ENCODE assay signal across 2 cellular contexts in the genomic region with DNA sequence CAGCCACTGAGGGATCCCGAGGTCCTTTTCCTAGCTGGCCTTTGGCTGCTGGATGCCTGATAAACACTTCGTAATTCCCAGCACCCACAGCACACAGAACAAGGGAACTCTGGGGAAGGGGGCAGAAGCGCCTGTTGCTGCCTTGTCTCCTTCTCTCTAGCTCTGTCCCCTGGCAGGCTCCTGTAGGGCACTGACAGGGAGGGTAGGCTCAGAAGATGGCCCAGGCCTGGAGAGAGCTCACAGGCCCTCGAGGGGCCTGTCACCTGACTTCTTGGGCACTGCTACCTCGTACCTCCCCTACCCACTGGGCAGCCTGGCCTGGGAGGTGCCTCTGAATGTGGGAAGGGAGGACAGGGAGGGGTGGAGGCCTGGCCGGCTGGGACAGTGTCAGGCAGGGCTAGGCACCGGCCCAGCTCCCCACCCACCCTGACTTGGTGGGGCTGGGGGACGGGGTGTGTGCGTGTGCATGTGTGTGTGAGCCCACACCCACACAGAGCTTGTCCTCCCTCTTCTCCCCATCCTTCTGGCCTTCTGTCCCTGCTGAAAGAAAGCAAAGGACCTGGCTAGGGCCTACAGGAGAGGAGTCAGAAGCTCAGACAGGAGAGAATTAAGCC.
TF ChIP-seq lines count a peak whose summit lies in the region.

No MANE protein-coding gene starts in this region.

TF ChIP-seq in GM23338, 12 proteins besides CTCF, POLR2A, EP300 and RAD21 (continued from another document):
- TF ChIP-seq, protein P1, sequence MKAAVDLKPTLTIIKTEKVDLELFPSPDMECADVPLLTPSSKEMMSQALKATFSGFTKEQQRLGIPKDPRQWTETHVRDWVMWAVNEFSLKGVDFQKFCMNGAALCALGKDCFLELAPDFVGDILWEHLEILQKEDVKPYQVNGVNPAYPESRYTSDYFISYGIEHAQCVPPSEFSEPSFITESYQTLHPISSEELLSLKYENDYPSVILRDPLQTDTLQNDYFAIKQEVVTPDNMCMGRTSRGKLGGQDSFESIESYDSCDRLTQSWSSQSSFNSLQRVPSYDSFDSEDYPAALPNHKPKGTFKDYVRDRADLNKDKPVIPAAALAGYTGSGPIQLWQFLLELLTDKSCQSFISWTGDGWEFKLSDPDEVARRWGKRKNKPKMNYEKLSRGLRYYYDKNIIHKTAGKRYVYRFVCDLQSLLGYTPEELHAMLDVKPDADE (IDR thresholded peaks at IDR 0.05) = no peak
TF ChIP-seq in GM23338: peak in this region for 0.

TF ChIP-seq in K562, 482 proteins besides CTCF, POLR2A, EP300 and RAD21 (continued from another document):
- TF ChIP-seq, protein P2, sequence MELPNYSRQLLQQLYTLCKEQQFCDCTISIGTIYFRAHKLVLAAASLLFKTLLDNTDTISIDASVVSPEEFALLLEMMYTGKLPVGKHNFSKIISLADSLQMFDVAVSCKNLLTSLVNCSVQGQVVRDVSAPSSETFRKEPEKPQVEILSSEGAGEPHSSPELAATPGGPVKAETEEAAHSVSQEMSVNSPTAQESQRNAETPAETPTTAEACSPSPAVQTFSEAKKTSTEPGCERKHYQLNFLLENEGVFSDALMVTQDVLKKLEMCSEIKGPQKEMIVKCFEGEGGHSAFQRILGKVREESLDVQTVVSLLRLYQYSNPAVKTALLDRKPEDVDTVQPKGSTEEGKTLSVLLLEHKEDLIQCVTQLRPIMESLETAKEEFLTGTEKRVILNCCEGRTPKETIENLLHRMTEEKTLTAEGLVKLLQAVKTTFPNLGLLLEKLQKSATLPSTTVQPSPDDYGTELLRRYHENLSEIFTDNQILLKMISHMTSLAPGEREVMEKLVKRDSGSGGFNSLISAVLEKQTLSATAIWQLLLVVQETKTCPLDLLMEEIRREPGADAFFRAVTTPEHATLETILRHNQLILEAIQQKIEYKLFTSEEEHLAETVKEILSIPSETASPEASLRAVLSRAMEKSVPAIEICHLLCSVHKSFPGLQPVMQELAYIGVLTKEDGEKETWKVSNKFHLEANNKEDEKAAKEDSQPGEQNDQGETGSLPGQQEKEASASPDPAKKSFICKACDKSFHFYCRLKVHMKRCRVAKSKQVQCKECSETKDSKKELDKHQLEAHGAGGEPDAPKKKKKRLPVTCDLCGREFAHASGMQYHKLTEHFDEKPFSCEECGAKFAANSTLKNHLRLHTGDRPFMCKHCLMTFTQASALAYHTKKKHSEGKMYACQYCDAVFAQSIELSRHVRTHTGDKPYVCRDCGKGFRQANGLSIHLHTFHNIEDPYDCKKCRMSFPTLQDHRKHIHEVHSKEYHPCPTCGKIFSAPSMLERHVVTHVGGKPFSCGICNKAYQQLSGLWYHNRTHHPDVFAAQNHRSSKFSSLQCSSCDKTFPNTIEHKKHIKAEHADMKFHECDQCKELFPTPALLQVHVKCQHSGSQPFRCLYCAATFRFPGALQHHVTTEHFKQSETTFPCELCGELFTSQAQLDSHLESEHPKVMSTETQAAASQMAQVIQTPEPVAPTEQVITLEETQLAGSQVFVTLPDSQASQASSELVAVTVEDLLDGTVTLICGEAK (IDR thresholded peaks at IDR 0.05) = no peak
- TF ChIP-seq, protein P2 (CRISPR knock-in tag; IDR thresholded peaks at IDR 0.05) = no peak
- TF ChIP-seq FOXJ2 (tag; IDR thresholded peaks at IDR 0.05) = no peak
- no peak for TF ChIP-seq PHF20 (IDR thresholded peaks at IDR 0.05; ENCODE audit: partially characterized antibody)
- TF ChIP-seq ZNF699 (CRISPR knock-in tag; IDR thresholded peaks at IDR 0.05; ENCODE audit: insufficient replicate concordance) = no peak
- TF ChIP-seq ILK (tag; IDR thresholded peaks at IDR 0.05; ENCODE audit: borderline replicate concordance, low read depth) = no peak
- no peak for TF ChIP-seq ZNF695 (CRISPR knock-in tag; IDR thresholded peaks at IDR 0.05)
- no peak for TF ChIP-seq BRF1 (IDR thresholded peaks at IDR 0.05; ENCODE audit: borderline replicate concordance, extremely low read depth, insufficient read length)
- TF ChIP-seq, protein P3, sequence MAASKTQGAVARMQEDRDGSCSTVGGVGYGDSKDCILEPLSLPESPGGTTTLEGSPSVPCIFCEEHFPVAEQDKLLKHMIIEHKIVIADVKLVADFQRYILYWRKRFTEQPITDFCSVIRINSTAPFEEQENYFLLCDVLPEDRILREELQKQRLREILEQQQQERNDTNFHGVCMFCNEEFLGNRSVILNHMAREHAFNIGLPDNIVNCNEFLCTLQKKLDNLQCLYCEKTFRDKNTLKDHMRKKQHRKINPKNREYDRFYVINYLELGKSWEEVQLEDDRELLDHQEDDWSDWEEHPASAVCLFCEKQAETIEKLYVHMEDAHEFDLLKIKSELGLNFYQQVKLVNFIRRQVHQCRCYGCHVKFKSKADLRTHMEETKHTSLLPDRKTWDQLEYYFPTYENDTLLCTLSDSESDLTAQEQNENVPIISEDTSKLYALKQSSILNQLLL (CRISPR knock-in tag; IDR thresholded peaks at IDR 0.05; ENCODE audit: borderline replicate concordance) = no peak
- no peak for TF ChIP-seq ZNF766 (CRISPR knock-in tag; conservative IDR thresholded peaks at IDR 0.05)
- no peak for TF ChIP-seq PRPF4 (IDR thresholded peaks at IDR 0.05; ENCODE audit: insufficient read depth, low read depth, low read length, poor library complexity, severe bottlenecking)
- TF ChIP-seq KHSRP (IDR thresholded peaks at IDR 0.05) = no peak
- TF ChIP-seq, protein P4, sequence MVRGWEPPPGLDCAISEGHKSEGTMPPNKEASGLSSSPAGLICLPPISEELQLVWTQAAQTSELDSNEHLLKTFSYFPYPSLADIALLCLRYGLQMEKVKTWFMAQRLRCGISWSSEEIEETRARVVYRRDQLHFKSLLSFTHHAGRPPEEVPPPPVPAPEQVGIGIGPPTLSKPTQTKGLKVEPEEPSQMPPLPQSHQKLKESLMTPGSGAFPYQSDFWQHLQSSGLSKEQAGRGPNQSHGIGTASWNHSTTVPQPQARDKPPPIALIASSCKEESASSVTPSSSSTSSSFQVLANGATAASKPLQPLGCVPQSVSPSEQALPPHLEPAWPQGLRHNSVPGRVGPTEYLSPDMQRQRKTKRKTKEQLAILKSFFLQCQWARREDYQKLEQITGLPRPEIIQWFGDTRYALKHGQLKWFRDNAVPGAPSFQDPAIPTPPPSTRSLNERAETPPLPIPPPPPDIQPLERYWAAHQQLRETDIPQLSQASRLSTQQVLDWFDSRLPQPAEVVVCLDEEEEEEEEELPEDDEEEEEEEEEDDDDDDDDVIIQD (CRISPR knock-in tag; IDR thresholded peaks at IDR 0.05) = no peak
- no peak for TF ChIP-seq ZNF212 (CRISPR knock-in tag; IDR thresholded peaks at IDR 0.05)
- TF ChIP-seq, protein P5, sequence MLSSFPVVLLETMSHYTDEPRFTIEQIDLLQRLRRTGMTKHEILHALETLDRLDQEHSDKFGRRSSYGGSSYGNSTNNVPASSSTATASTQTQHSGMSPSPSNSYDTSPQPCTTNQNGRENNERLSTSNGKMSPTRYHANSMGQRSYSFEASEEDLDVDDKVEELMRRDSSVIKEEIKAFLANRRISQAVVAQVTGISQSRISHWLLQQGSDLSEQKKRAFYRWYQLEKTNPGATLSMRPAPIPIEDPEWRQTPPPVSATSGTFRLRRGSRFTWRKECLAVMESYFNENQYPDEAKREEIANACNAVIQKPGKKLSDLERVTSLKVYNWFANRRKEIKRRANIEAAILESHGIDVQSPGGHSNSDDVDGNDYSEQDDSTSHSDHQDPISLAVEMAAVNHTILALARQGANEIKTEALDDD (IDR thresholded peaks at IDR 0.05) = no peak
- TF ChIP-seq SRSF1 (IDR thresholded peaks at IDR 0.05; ENCODE audit: low read depth, low read length) = no peak
